Comparison of ENCODE assay signal across 9 cellular contexts in the genomic region with DNA sequence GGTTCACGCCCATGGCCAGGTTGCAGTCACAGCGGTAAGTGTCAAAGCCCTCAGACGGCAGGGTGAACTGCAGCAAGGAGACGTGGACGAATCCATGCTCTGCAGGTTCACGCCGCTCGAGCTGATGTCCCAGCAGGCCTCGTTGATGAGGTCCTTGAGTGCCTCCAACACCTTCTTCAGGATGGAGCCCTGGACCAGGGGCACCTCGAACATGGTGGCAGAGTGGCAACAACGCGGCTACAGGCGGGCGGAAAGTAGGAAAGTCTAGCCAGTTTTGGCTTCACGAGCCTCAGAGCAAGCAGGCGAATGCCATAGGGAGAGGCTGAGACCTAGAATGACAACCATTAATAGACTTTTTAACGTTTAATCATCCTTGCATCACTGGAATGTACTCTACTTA.
"Had no signal": no experiment of that assay in that cellular context is flagged by ENCODE, and none has a peak within 500 bp of the region (broad histone marks: within the 10 kb centered on the region; RNA-seq: fewer than 3 reads in every experiment).

No MANE protein-coding gene starts in this region.

- DNase-seq: GM23248, GOT3, H7, H9, HCEC 1CT, HFFc6 had no signal

- H3K4me3 Mint-ChIP-seq: GM23338, H9, HFFc6 had no signal

- H3K4me1 ChIP-seq: HAP-1 had no signal

- H3K36me3 ChIP-seq: HAP-1 had no signal

- H3K27ac ChIP-seq: GM23248 had no signal

- H3K9me3 Mint-ChIP-seq: HFFc6 had no signal

- H3K9me3 ChIP-seq: HAP-1 had no signal

- H3K27ac Mint-ChIP-seq: GM23338, H9, HFFc6 had no signal

- H3K4me3 ChIP-seq: GM23248, GM23338, HAP-1 had no signal

- ATAC-seq: GM23338, HCT116 had no signal

- H3K4me1 Mint-ChIP-seq: GM23338, H9 had no signal
